ENCODE assay signal across 24 cellular contexts in genomic region chrX:53242310-53242709, GRCh38.
"Had no signal": no experiment of that assay in that cellular context is flagged by ENCODE, and none has a peak within 500 bp of the region (broad histone marks: within the 10 kb centered on the region; RNA-seq: fewer than 3 reads in every experiment).

No MANE protein-coding gene starts in this region.

- ATAC-seq: naive thymus-derived CD4-positive, alpha-beta T cell; psoas muscle; right cardiac atrium; right lobe of liver; stimulated activated naive B cell treated with anti-CD40 and anti-IgM and Interleukin-4, amounts not matched to agents 10 μg/mL and 1 μg/mL and 100 μg/mL, for 72 hours had no signal

- H3K79me2 ChIP-seq: parathyroid adenoma had no signal

- H3K9ac ChIP-seq: neural progenitor cell, parathyroid adenoma had no signal

- H3K27me3 ChIP-seq: neural progenitor cell, ovary, right lobe of liver, sigmoid colon, stomach, thyroid gland, upper lobe of left lung, vagina had no signal

- H3K4me3 ChIP-seq: neural progenitor cell, ovary, psoas muscle, right lobe of liver, sigmoid colon, stomach, thoracic aorta, thyroid gland, tibial nerve, upper lobe of left lung, vagina had no signal

- H2AFZ ChIP-seq: neural progenitor cell, parathyroid adenoma had no signal

- H3K36me3 ChIP-seq: neural progenitor cell, ovary, right lobe of liver, thoracic aorta, thyroid gland had no signal

- H3K4me1 ChIP-seq: neural progenitor cell, parathyroid adenoma, psoas muscle, right lobe of liver, sigmoid colon, stomach, thyroid gland, tibial nerve, upper lobe of left lung, vagina had no signal

- H3K9me3 ChIP-seq: ovary, psoas muscle, right lobe of liver, sigmoid colon, stomach, thoracic aorta, thyroid gland, tibial nerve, upper lobe of left lung, vagina had no signal

- DNase-seq: naive thymus-derived CD4-positive, alpha-beta T cell; natural killer cell; ovary; posterior cingulate gyrus; psoas muscle; right cardiac atrium; right lobe of liver; sigmoid colon; small intestine; stimulated activated CD4-positive, alpha-beta T cell treated with anti-CD3 and anti-CD28 coated beads, Interleukin-15, amount 100 ng/mL, for 24 hours; stimulated activated CD4-positive, alpha-beta T cell treated with anti-CD3 and anti-CD28 coated beads, Interleukin-2, amount 100 ng/mL, for 24 hours; stimulated activated CD4-positive, alpha-beta T cell treated with anti-CD3 and anti-CD28 coated beads, Interleukin-2, amount 100 ng/mL, for 48 hours; stimulated activated CD4-positive, alpha-beta T cell treated with anti-CD3 and anti-CD28 coated beads, Interleukin-4, amount 100 ng/mL, for 24 hours; stimulated activated naive B cell treated with anti-CD40 and anti-IgM and Interleukin-4, amounts not matched to agents 10 μg/mL and 1 μg/mL and 100 μg/mL, for 72 hours; stimulated activated naive CD4-positive, alpha-beta T cell treated with Interleukin-2 at 50 U/mL for 16 hours; stomach; thyroid gland; upper lobe of left lung had no signal

- FAIRE-seq: small intestine, urothelium cell line had no signal

- H3K27ac ChIP-seq: neural progenitor cell, ovary, parathyroid adenoma, psoas muscle, right lobe of liver, sigmoid colon, stomach, thoracic aorta, thyroid gland, tibial nerve, upper lobe of left lung, vagina had no signal

- H3K4me2 ChIP-seq: neural progenitor cell had no signal
